Comparison of ENCODE assay signal across 8 cellular contexts in the genomic region with DNA sequence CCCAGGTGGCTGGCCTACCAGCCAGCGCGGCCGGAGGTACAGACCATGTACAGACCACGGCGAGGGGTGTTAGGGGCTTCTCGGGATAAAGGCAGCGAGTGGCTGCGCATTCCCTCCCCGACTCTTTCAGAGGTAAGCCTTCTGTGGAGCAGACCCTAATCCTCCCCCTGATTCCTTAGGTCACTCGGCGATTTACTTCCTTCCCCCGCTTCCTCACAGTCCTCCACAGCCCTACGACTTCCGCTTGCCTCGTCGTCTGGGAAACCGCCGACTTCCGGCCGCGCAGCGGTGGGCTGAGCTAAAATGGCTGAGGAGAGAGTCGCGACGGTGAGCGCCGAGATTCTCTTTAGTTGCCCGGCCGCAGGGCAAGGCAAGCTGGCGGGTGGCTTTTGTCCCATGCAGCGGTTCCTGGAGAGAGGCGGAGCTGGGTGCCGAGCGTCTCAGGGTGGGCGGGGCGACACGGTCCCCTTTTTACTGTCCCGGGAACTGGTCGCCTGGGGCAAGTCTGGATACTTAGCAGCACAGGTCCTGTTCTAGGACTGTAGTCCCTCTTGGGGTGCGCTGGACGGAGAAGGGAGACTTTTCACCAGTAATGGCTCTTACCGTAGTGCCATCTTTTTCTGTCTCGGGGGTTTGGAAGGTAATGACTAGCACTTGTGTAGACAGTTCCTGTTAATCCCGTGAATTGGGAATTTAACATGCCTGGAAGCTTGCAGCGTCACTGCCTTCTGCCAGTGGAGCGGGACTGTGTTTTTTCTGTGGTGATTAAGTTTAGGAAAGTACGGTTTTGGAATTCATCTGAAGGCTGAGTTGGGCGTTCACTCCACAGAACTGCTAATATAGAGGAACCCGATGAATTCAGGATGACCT. TPM values are rescaled to one million over a fixed set of nuclear protein-coding genes. Genes with fewer than 3 reads are reported as not detected.
A peak's percentile ranks its signal among the peaks of the same experiment; 100 is the strongest.
DNase-seq lines count a peak whose midpoint lies in the region; ATAC-seq and TF ChIP-seq lines count a peak whose summit lies in the region.

Gene BBS4, plus strand, starts transcription at position 283 of the 870 bp plus-strand sequence. Its CDS starts 21 bp downstream, at position 304.
A gene with protein sequence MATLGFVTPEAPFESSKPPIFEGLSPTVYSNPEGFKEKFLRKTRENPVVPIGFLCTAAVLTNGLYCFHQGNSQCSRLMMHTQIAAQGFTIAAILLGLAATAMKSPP (minus strand): TSS at position 258 of the 870 bp plus-strand sequence. CDS start 9,808 bp downstream, outside the sequence.

- 0 to 1% methylated on average over 49 of the region's 49 CpGs for WGBS in heart right ventricle, 2 donors

- POLR2A ChIA-PET in PC-9 (lab: Charles Lee; ENCODE audit: unreplicated experiment) = interaction anchor here (0.5 to 0.7 kb wide), 4 partner anchors 12 to 335 kb away, joined by 3 to 12 read pairs (median 4); no protein-coding TSS in a partner anchor
- POLR2A ChIA-PET in activated naive CD8-positive, alpha-beta T cell treated with anti-CD3 and anti-CD28 coated beads, Interleukin-2, amount 10 ng/mL, durations not matched to agents 7 days and 5 days (lab: Charles Lee) = interaction anchor here (0.6 to 1.5 kb wide), 6 partner anchors 8 to 310 kb away, joined by 3 to 5 read pairs (median 4); partner anchors contain the start of genes ADPGK and HEXA

- ATAC-seq in HG02623 (IDR thresholded peaks at IDR 0.05; ENCODE audit: unreplicated experiment) (peak; percentile 94), heart right ventricle (peak; percentile 98 to 99 (median 99))
- ATAC-seq in activated naive CD8-positive, alpha-beta T cell treated with anti-CD3 and anti-CD28 coated beads, Interleukin-2, amount 10 ng/mL, durations not matched to agents 7 days and 5 days (ENCODE audit: low read depth) = peak; percentile 96

- H2AFZ ChIP-seq in PC-9 = peak within 1 kb of the TSS; percentile 87

- peak within 1 kb of the TSS; percentile 79 for H3K27ac ChIP-seq in PC-9
- H3K27ac ChIP-seq in heart right ventricle = peak within 1 kb of the TSS; percentile 75 to 96 (median 88)

- H3K27me3 ChIP-seq in PC-9 (ENCODE audit: insufficient read depth, low read depth) (no peaks in the 10 kb centered on the region), heart right ventricle (no peaks in the 10 kb centered on the region)

- CTCF ChIA-PET in PC-9 (lab: Charles Lee) = interaction anchor here (0.6 to 1.0 kb wide), 4 partner anchors 36 to 1257 kb away, joined by 3 to 10 read pairs (median 6); no protein-coding TSS in a partner anchor

- peaks cover 11% of the 10 kb centered on the region for H3K4me1 Mint-ChIP-seq in activated naive CD8-positive, alpha-beta T cell treated with anti-CD3 and anti-CD28 coated beads, Interleukin-2, amount 10 ng/mL, durations not matched to agents 7 days and 5 days

- H3K36me3 Mint-ChIP-seq in activated naive CD8-positive, alpha-beta T cell treated with anti-CD3 and anti-CD28 coated beads, Interleukin-2, amount 10 ng/mL, durations not matched to agents 7 days and 5 days = peaks cover 2% of the 10 kb centered on the region

- H3K36me3 ChIP-seq in PC-9 (ENCODE audit: low read depth) = no peaks in the 10 kb centered on the region
- H3K36me3 ChIP-seq in heart right ventricle = no peaks in the 10 kb centered on the region

- H3K9me3 Mint-ChIP-seq in activated naive CD8-positive, alpha-beta T cell treated with anti-CD3 and anti-CD28 coated beads, Interleukin-2, amount 10 ng/mL, durations not matched to agents 7 days and 5 days = no peaks in the 10 kb centered on the region

- H3K4me2 ChIP-seq in PC-9 = peak within 1 kb of the TSS; percentile 99

- H3K4me1 ChIP-seq in PC-9 (replicated peaks; ENCODE audit: insufficient read depth) = 0 out of 2 replicates have a peak, but pooled peaks cover 9% of the 10 kb centered on the region
- H3K4me1 ChIP-seq in heart right ventricle = peaks cover 0 to 18% (median 7%) of the 10 kb centered on the region in 9 donors

- peaks cover 3% of the 10 kb centered on the region; the same call in 1 of the 2 replicates for H3K79me2 ChIP-seq in PC-9 (ENCODE audit: low read depth)

- peaks cover under 1% of the 10 kb centered on the region for H3K27me3 Mint-ChIP-seq in activated naive CD8-positive, alpha-beta T cell treated with anti-CD3 and anti-CD28 coated beads, Interleukin-2, amount 10 ng/mL, durations not matched to agents 7 days and 5 days

- peak; percentile 75 for DNase-seq in GM12864 (ENCODE audit: low read depth)
- DNase-seq in PC-9 = peak; percentile 83 to 92
- peak; percentile 92 for DNase-seq in activated naive CD8-positive, alpha-beta T cell treated with anti-CD3 and anti-CD28 coated beads, Interleukin-2, amount 10 ng/mL, durations not matched to agents 7 days and 5 days
- peak; percentile 87 to 88 for DNase-seq in heart right ventricle
- DNase-seq in putamen (ENCODE audit: low spot score) = peak; percentile 85
- DNase-seq in NOMO-1 treated with DMSO at 0.1 percent for 48 hours (lab: John Stamatoyannopoulos, UW; ENCODE audit: unreplicated experiment) = no peak
- DNase-seq in hypothalamus (lab: John Stamatoyannopoulos, UW) = no peak

- peak within 1 kb of the TSS; percentile 92 for H3K4me3 Mint-ChIP-seq in activated naive CD8-positive, alpha-beta T cell treated with anti-CD3 and anti-CD28 coated beads, Interleukin-2, amount 10 ng/mL, durations not matched to agents 7 days and 5 days

- H3F3A ChIP-seq in PC-9 (ENCODE audit: insufficient read depth, low read depth) = peaks cover 21% of the 10 kb centered on the region

- H3K4me3 ChIP-seq in GM12864 (ENCODE audit: low read depth, low read length) = peak within 1 kb of the TSS; percentile 85
- H3K4me3 ChIP-seq in PC-9 = peak within 1 kb of the TSS; percentile 72
- peak within 1 kb of the TSS; percentile 57 to 92 (median 73) for H3K4me3 ChIP-seq in heart right ventricle

- TF ChIP-seq CTCF in GM12864 (IDR thresholded peaks at IDR 0.05; ENCODE audit: low read depth, low read length, missing control alignments) = no peak
- no peak for TF ChIP-seq CTCF in PC-9 (conservative IDR thresholded peaks at IDR 0.05)
- no peak for TF ChIP-seq CTCF in heart right ventricle (IDR thresholded peaks at IDR 0.05)

- H3K27ac Mint-ChIP-seq in activated naive CD8-positive, alpha-beta T cell treated with anti-CD3 and anti-CD28 coated beads, Interleukin-2, amount 10 ng/mL, durations not matched to agents 7 days and 5 days = peak within 1 kb of the TSS; percentile 87

- no peaks in the 10 kb centered on the region for H4K20me1 ChIP-seq in PC-9 (ENCODE audit: insufficient read depth)

- H3K9me3 ChIP-seq in PC-9 (ENCODE audit: insufficient read depth, low read depth) (no peaks in the 10 kb centered on the region), heart right ventricle (no peaks in the 10 kb centered on the region)

- no peaks in the 10 kb centered on the region; the same call in 1 of the 2 replicates for H3K9me2 ChIP-seq in PC-9 (ENCODE audit: insufficient read depth)

- BruUV-seq in PC-9 (replicated peaks; lab: Mats Ljungman, UMichigan) = TSS peak; percentile 82

- intact Hi-C loops in PC-9 (cut with micrococcal nuclease; ENCODE audit: unreplicated experiment) (no loop called here), heart right ventricle (cut with DNase I) (loop anchor here in 2 of 10 donors (5.0 kb wide), 2 partner anchors 89 to 229 kb away; no protein-coding TSS in a partner anchor)

RNA-seq across cellular contexts. Expression of gene BBS4, which starts in this region (rescaled TPM):
- total RNA-seq in PC-9 (2021) = 10.6 and 10.8 TPM in 2 replicates
- total RNA-seq in activated naive CD8-positive, alpha-beta T cell treated with anti-CD3 and anti-CD28 coated beads, Interleukin-2, amount 10 ng/mL, durations not matched to agents 7 days and 5 days = 10 to 100 TPM; 17.1 to 19.3 TPM
- total RNA-seq in heart right ventricle = 10 to 100 TPM in 9 of 10 donors, 1 to 10 TPM in 1; 6.8 to 18.0 (median 12.7) TPM
- polyA plus RNA-seq in heart right ventricle = 1 to 10 TPM; 8.3 to 9.2 TPM

RNA-seq across cellular contexts. Expression of the second gene that starts in this region (rescaled TPM):
- 0.35 TPM in 1 of 2 replicates, not detected in the other for total RNA-seq in PC-9 (2021)
- under 1 TPM in 1 of 2 experiments, not detected in 1; 0.62 TPM for total RNA-seq in activated naive CD8-positive, alpha-beta T cell treated with anti-CD3 and anti-CD28 coated beads, Interleukin-2, amount 10 ng/mL, durations not matched to agents 7 days and 5 days
- total RNA-seq in heart right ventricle = not detected
- not detected for polyA plus RNA-seq in heart right ventricle

Comparison
In these comparisons a context has a peak if more than half of its experiments do, and no peak if none do; other contexts are left out.
1. DNase-seq: peak in GM12864 (single experiment), PC-9 (2 of 2), activated naive CD8-positive, alpha-beta T cell treated with anti-CD3 and anti-CD28 coated beads, Interleukin-2, amount 10 ng/mL, durations not matched to agents 7 days and 5 days (single experiment), heart right ventricle (2 of 2) and putamen (single experiment); none in NOMO-1 treated with DMSO at 0.1 percent for 48 hours (single experiment) and hypothalamus (0 of 51).
2. Peak in every context shown above with its lines, with median percentiles within 50 percentile points of each other: H3K4me3 ChIP-seq and ATAC-seq.